In genomic region chr14:99198746-99199145, GRCh38 we compare ENCODE assay signal across 26 cellular contexts.
DNase-seq lines count a peak whose midpoint lies in the region; ATAC-seq and TF ChIP-seq lines count a peak whose summit lies in the region.
"Had no signal": no experiment of that assay in that cellular context is flagged by ENCODE, and none has a peak within 500 bp of the region (broad histone marks: within the 10 kb centered on the region; RNA-seq: fewer than 3 reads in every experiment).

No MANE protein-coding gene starts in this region.

- TF ChIP-seq CTCF in BE2C (IDR thresholded peaks at IDR 0.05; ENCODE audit: low read depth, low read length) = no peak

- H3K36me3 ChIP-seq in SK-N-MC (ENCODE audit: insufficient read depth, low read length) (peaks cover 94% of the 10 kb centered on the region), BE2C (no peaks in the 10 kb centered on the region)
- H3K36me3 ChIP-seq: HAP-1, left ventricle myocardium inferior, SJSA1, uterus had no signal

- CTCF ChIA-PET in activated naive CD4-positive, alpha-beta T cell treated with anti-CD3 and anti-CD28 coated beads for 36 hours (lab: Charles Lee) = interaction anchor here (0.8 to 1.8 kb wide), 3 partner anchors 10 to 1060 kb away, joined by 3 to 5 read pairs (median 4); no protein-coding TSS in a partner anchor

- peaks cover 100% of the 10 kb centered on the region for H3K4me1 Mint-ChIP-seq in activated naive CD4-positive, alpha-beta T cell treated with anti-CD3 and anti-CD28 coated beads for 36 hours (ENCODE audit: low read depth)
- peaks cover 89% of the 10 kb centered on the region for H3K4me1 Mint-ChIP-seq in activated naive CD8-positive, alpha-beta T cell treated with anti-CD3 and anti-CD28 coated beads, Interleukin-2, amount 10 ng/mL, durations not matched to agents 7 days and 5 days
- peaks cover 93% of the 10 kb centered on the region for H3K4me1 Mint-ChIP-seq in stimulated activated effector memory CD8-positive, alpha-beta T cell treated with anti-CD3 and anti-CD28 coated beads, Interleukin-12 subunit alpha, Interleukin-12 subunit beta, amount 100 ng/mL, for 72 hours

- H3K27me3 ChIP-seq in BE2C = no peaks in the 10 kb centered on the region; the same call in 1 of the 2 replicates
- H3K27me3 ChIP-seq: SJSA1, uterus had no signal

- H3K9me3 Mint-ChIP-seq in activated naive CD4-positive, alpha-beta T cell treated with anti-CD3 and anti-CD28 coated beads for 36 hours = no peaks in the 10 kb centered on the region
- H3K9me3 Mint-ChIP-seq in activated naive CD8-positive, alpha-beta T cell treated with anti-CD3 and anti-CD28 coated beads, Interleukin-2, amount 10 ng/mL, durations not matched to agents 7 days and 5 days = no peaks in the 10 kb centered on the region
- H3K9me3 Mint-ChIP-seq in stimulated activated effector memory CD8-positive, alpha-beta T cell treated with anti-CD3 and anti-CD28 coated beads, Interleukin-12 subunit alpha, Interleukin-12 subunit beta, amount 100 ng/mL, for 72 hours = no peaks in the 10 kb centered on the region
- H3K9me3 Mint-ChIP-seq: neural crest cell had no signal

- peak overlapping the region; percentile 62 for H3K4me3 Mint-ChIP-seq in activated naive CD4-positive, alpha-beta T cell treated with anti-CD3 and anti-CD28 coated beads for 36 hours
- H3K4me3 Mint-ChIP-seq in activated naive CD8-positive, alpha-beta T cell treated with anti-CD3 and anti-CD28 coated beads, Interleukin-2, amount 10 ng/mL, durations not matched to agents 7 days and 5 days = peak overlapping the region; percentile 67
- no peak overlapping the region for H3K4me3 Mint-ChIP-seq in stimulated activated effector memory CD8-positive, alpha-beta T cell treated with anti-CD3 and anti-CD28 coated beads, Interleukin-12 subunit alpha, Interleukin-12 subunit beta, amount 100 ng/mL, for 72 hours
- H3K4me3 Mint-ChIP-seq: neural crest cell had no signal

- H3K9me3 ChIP-seq in SK-N-MC (ENCODE audit: low read depth, low read length) (no peaks in the 10 kb centered on the region), BE2C (no peaks in the 10 kb centered on the region)
- H3K9me3 ChIP-seq: HAP-1, left ventricle myocardium inferior, SJSA1, uterus had no signal

- H3K9ac ChIP-seq in SK-N-MC (ENCODE audit: insufficient read length) = no peak overlapping the region

- peaks cover 50% of the 10 kb centered on the region for H3K36me3 Mint-ChIP-seq in activated naive CD4-positive, alpha-beta T cell treated with anti-CD3 and anti-CD28 coated beads for 36 hours (ENCODE audit: low read depth)
- peaks cover 24% of the 10 kb centered on the region for H3K36me3 Mint-ChIP-seq in activated naive CD8-positive, alpha-beta T cell treated with anti-CD3 and anti-CD28 coated beads, Interleukin-2, amount 10 ng/mL, durations not matched to agents 7 days and 5 days
- H3K36me3 Mint-ChIP-seq in stimulated activated effector memory CD8-positive, alpha-beta T cell treated with anti-CD3 and anti-CD28 coated beads, Interleukin-12 subunit alpha, Interleukin-12 subunit beta, amount 100 ng/mL, for 72 hours = peaks cover 78% of the 10 kb centered on the region

- intact Hi-C loops in activated naive CD4-positive, alpha-beta T cell treated with anti-CD3 and anti-CD28 coated beads for 36 hours (cut with micrococcal nuclease) = loop anchor here (10.0 kb wide), 2 partner anchors 1494 to 1894 kb away; no protein-coding TSS in a partner anchor

- no peak for ATAC-seq in activated naive CD8-positive, alpha-beta T cell treated with anti-CD3 and anti-CD28 coated beads, Interleukin-2, amount 10 ng/mL, durations not matched to agents 7 days and 5 days (ENCODE audit: low read depth)
- ATAC-seq in stimulated activated effector memory CD8-positive, alpha-beta T cell treated with anti-CD3 and anti-CD28 coated beads, Interleukin-12 subunit alpha, Interleukin-12 subunit beta, amount 100 ng/mL, for 72 hours = no peak
- ATAC-seq: Panc1, sciatic nerve had no signal

- POLR2A ChIA-PET in activated naive CD8-positive, alpha-beta T cell treated with anti-CD3 and anti-CD28 coated beads, Interleukin-2, amount 10 ng/mL, durations not matched to agents 7 days and 5 days (lab: Charles Lee) = interaction anchor here (0.8 kb wide), 1 partner anchor 10 kb away, joined by 4 read pairs; no protein-coding TSS in a partner anchor

- H3K27ac Mint-ChIP-seq in activated naive CD4-positive, alpha-beta T cell treated with anti-CD3 and anti-CD28 coated beads for 36 hours = peak overlapping the region; percentile 95
- peak overlapping the region; percentile 81 for H3K27ac Mint-ChIP-seq in activated naive CD8-positive, alpha-beta T cell treated with anti-CD3 and anti-CD28 coated beads, Interleukin-2, amount 10 ng/mL, durations not matched to agents 7 days and 5 days
- H3K27ac Mint-ChIP-seq in stimulated activated effector memory CD8-positive, alpha-beta T cell treated with anti-CD3 and anti-CD28 coated beads, Interleukin-12 subunit alpha, Interleukin-12 subunit beta, amount 100 ng/mL, for 72 hours = peak overlapping the region; percentile 98

- H3K4me1 ChIP-seq in BE2C = no peaks in the 10 kb centered on the region
- H3K4me1 ChIP-seq: HAP-1, SJSA1, uterus had no signal

- DNase-seq in activated naive CD4-positive, alpha-beta T cell treated with anti-CD3 and anti-CD28 coated beads for 36 hours = no peak
- no peak for DNase-seq in activated naive CD4-positive, alpha-beta T cell treated with Interleukin-2 at 50 U/mL for 16 hours
- DNase-seq in SK-N-MC (ENCODE audit: low read depth, low spot score) (no peak), BE2C (no peak), cerebellar cortex (ENCODE audit: low spot score) (no peak), COLO829 (ENCODE audit: low spot score) (no peak)
- DNase-seq in activated naive CD8-positive, alpha-beta T cell treated with anti-CD3 and anti-CD28 coated beads, Interleukin-2, amount 10 ng/mL, durations not matched to agents 7 days and 5 days = no peak
- no peak for DNase-seq in stimulated activated effector memory CD8-positive, alpha-beta T cell treated with anti-CD3 and anti-CD28 coated beads, Interleukin-12 subunit alpha, Interleukin-12 subunit beta, amount 100 ng/mL, for 72 hours (ENCODE audit: low spot score in 2 of 2)
- DNase-seq: activated gamma-delta T cell treated with Interleukin-2 at 50 U/mL for 16 hours; COR-L47; DMS79 treated with DMSO at 0.1 percent for 48 hours; erythroblast; foreskin fibroblast; KBM-7; left ventricle myocardium inferior; midbrain; MM.1S; NCI-H1436; NCI-H510A treated with DMSO at 0.1 percent for 48 hours; stimulated activated CD4-positive, alpha-beta T cell treated with anti-CD3 and anti-CD28 coated beads, Interleukin-15, amount 100 ng/mL, for 24 hours; uterus had no signal

- peak overlapping the region; percentile 83; the same call in 1 of the 2 replicates for H3K27ac ChIP-seq in SK-N-MC
- H3K27ac ChIP-seq: left ventricle myocardium inferior, SJSA1, uterus had no signal

- H3K27me3 Mint-ChIP-seq in activated naive CD4-positive, alpha-beta T cell treated with anti-CD3 and anti-CD28 coated beads for 36 hours (ENCODE audit: low read depth) = no peaks in the 10 kb centered on the region
- no peaks in the 10 kb centered on the region for H3K27me3 Mint-ChIP-seq in activated naive CD8-positive, alpha-beta T cell treated with anti-CD3 and anti-CD28 coated beads, Interleukin-2, amount 10 ng/mL, durations not matched to agents 7 days and 5 days

- H3K4me3 ChIP-seq in SK-N-MC (no peak overlapping the region), BE2C (ENCODE audit: low read depth, low read length) (no peak overlapping the region)
- H3K4me3 ChIP-seq: HAP-1, left ventricle myocardium inferior, SJSA1, uterus had no signal
